9 cellular contexts compared by ENCODE assay signal in the genomic region with DNA sequence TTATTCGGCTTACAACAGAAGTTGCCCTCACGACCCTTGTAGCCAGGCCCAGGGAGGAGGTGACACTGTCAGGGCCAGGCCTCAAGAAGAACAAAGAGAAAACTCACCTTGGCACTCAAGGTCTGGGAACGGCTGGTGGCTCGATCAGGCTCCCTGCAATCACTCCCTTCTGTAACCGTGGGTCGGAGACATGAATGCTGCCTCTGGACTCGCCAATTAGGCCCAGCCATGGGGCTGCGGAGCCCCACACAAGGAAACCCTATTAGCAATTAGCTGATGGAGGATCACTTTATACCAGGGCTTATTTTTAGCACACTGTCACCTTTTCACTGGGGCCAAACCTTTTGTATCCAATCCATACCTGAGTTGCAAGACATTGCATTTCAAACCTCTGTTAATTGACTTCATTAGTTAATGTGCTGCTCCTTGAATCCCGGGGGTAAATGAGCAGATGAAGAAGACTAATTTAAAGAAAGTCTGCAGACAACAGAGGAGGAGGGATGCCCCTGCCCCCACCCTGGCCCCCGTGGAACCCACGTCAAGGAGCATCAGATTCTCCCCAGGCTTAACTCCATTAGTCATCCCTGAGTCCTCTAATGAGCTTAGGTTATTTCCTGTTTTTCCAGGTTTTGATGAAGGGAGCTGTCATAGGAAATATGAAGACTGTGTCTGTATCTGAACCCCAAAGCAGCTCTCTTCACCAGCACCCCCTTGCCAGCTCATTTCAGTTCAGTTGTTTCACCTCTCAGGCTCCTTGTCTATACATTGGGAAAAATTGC.
A peak's percentile ranks its signal among the peaks of the same experiment; 100 is the strongest.
DNase-seq lines count a peak whose midpoint lies in the region; ATAC-seq and TF ChIP-seq lines count a peak whose summit lies in the region.
"Had no signal": no experiment of that assay in that cellular context is flagged by ENCODE, and none has a peak within 500 bp of the region (broad histone marks: within the 10 kb centered on the region; RNA-seq: fewer than 3 reads in every experiment).

No MANE protein-coding gene starts in this region.

- ATAC-seq in WTC11: no peak
- no peak for ATAC-seq in GM19452 (IDR thresholded peaks at IDR 0.05; ENCODE audit: unreplicated experiment)
- no peak for ATAC-seq in HG03175 (IDR thresholded peaks at IDR 0.05; ENCODE audit: unreplicated experiment)

- peaks cover 43% of the 10 kb centered on the region for H3K4me1 Mint-ChIP-seq in WTC11

- H3K36me3 Mint-ChIP-seq in WTC11: no peaks in the 10 kb centered on the region

- peak; percentile 20 for DNase-seq in DMS53 (lab: John Stamatoyannopoulos, UW)
- no peak for DNase-seq in DMS53 treated with DMSO at 0.1 percent for 48 hours (lab: John Stamatoyannopoulos, UW; ENCODE audit: unreplicated experiment)
- DNase-seq in WTC11 (ENCODE audit: low spot score): no peak
- peak; percentile 14 for DNase-seq in glomerular visceral epithelial cell (ENCODE audit: extremely low spot score)
- peak; percentile 44 for DNase-seq in stromal cell of bone marrow (ENCODE audit: low read depth)
- no peak for DNase-seq in LoVo (ENCODE audit: low spot score)
- DNase-seq: effector CD8-positive, alpha-beta T cell had no signal

- POLR2A ChIA-PET in WTC11 (lab: Charles Lee): no interaction called here

- 0 out of 2 replicates have a peak overlapping the region, but pooled peaks have one; percentile 64 for H3K27ac Mint-ChIP-seq in WTC11

- CTCF ChIA-PET in WTC11 (lab: Charles Lee): interaction anchor here (1.0 kb wide), 1 partner anchor 57 kb away, joined by 3 read pairs; no protein-coding TSS in a partner anchor

- H3K27me3 Mint-ChIP-seq in WTC11 (ENCODE audit: low read depth): no peaks in the 10 kb centered on the region

- TF ChIP-seq CTCF in WTC11 (IDR thresholded peaks at IDR 0.05): no peak

- H3K4me3 Mint-ChIP-seq in WTC11: no peak overlapping the region

- H3K9me3 Mint-ChIP-seq in WTC11: no peaks in the 10 kb centered on the region

TF ChIP-seq in WTC11, 78 proteins besides CTCF, POLR2A, EP300 and RAD21:
- TF ChIP-seq TEAD4 (CRISPR knock-in tag; IDR thresholded peaks at IDR 0.05): no peak
- no peak for TF ChIP-seq PRRX2 (CRISPR knock-in tag; IDR thresholded peaks at IDR 0.05)
- 0 out of 2 replicates have a peak, but pooled peaks have one; percentile 24 for TF ChIP-seq ZNF121 (CRISPR knock-in tag; IDR thresholded peaks at IDR 0.05)

Comparison
In these comparisons a context has a peak if more than half of its experiments do, and no peak if none do; other contexts are left out.
1. DNase-seq: peak in DMS53 (single experiment), glomerular visceral epithelial cell (single experiment) and stromal cell of bone marrow (single experiment); none in DMS53 treated with DMSO at 0.1 percent for 48 hours (single experiment), WTC11 (single experiment) and LoVo (single experiment).